Comparison of ENCODE assay signal across 10 cellular contexts in genomic region chr6:17493286-17493685, GRCh38.
A peak's percentile ranks its signal among the peaks of the same experiment; 100 is the strongest.
DNase-seq lines count a peak whose midpoint lies in the region; ATAC-seq, FAIRE-seq and TF ChIP-seq lines count a peak whose summit lies in the region.
"Had no signal": no experiment of that assay in that cellular context is flagged by ENCODE, and none has a peak within 500 bp of the region (broad histone marks: within the 10 kb centered on the region; RNA-seq: fewer than 3 reads in every experiment).

No MANE protein-coding gene starts in this region.

- POLR2A ChIA-PET in A549 (lab: Yijun Ruan, JAX) = no interaction called here

- H3K27ac ChIP-seq in A549 (peak overlapping the region; percentile 51 to 69; a peak in 5 of 6 replicates), coronary artery (peak overlapping the region; percentile 30 to 50)

- no peak overlapping the region for H3K4me2 ChIP-seq in A549

- 94% methylated on average over 2 of the region's 2 CpGs for WGBS in A549 (ENCODE audit: missing lambda C conversion rate)

- no peaks in the 10 kb centered on the region for H3K9me3 ChIP-seq in A549

- FAIRE-seq in A549 (lab: Jason Lieb, UNC) = no peak

- peak in 1 of 2 experiments; percentile 43; a peak in 2 of 6 replicates for ATAC-seq in A549

- peaks cover 10% of the 10 kb centered on the region for H3K4me1 ChIP-seq in A549

- DNase-seq in A549 (ENCODE audit: low read depth in 1 of 2, low spot score in 1 of 2) (peak in 1 of 2 experiments; percentile 11), NB4 (ENCODE audit: low read depth) (peak; percentile 9), coronary artery (ENCODE audit: low spot score) (no peak), myocyte (ENCODE audit: low read depth) (peak; percentile 81), T-helper 2 cell (no peak), SHP77 treated with DMSO at 0.1 percent for 48 hours (lab: John Stamatoyannopoulos, UW) (no peak), GM19240 (ENCODE audit: insufficient read length, low spot score) (no peak), SK-N-DZ (ENCODE audit: low spot score) (no peak)
- DNase-seq: activated effector memory CD4-positive, alpha-beta T cell treated with Interleukin-2 at 50 U/mL for 16 hours; AML-193 had no signal

- TF ChIP-seq EP300 in A549 (IDR thresholded peaks at IDR 0.05) = no peak

- TF ChIP-seq RAD21 in A549 (conservative IDR thresholded peaks at IDR 0.05 in 1 of 2, IDR thresholded peaks at IDR 0.05 in 1 of 2) = no peak

- TF ChIP-seq POLR2A in A549 (IDR thresholded peaks at IDR 0.05; ENCODE audit: low read length) (no peak), NB4 (IDR thresholded peaks at IDR 0.05; ENCODE audit: extremely low read depth, insufficient read length) (no peak)

- CTCF ChIA-PET in A549 (lab: Yijun Ruan, JAX) = no interaction called here

- TF ChIP-seq CTCF in A549 (IDR thresholded peaks at IDR 0.05) = no peak
- TF ChIP-seq CTCF in NB4 (IDR thresholded peaks at IDR 0.05; ENCODE audit: low read depth, low read length) = no peak
- no peak for TF ChIP-seq CTCF in coronary artery (IDR thresholded peaks at IDR 0.05)

- no peak overlapping the region for H3K4me3 ChIP-seq in A549
- no peak overlapping the region for H3K4me3 ChIP-seq in NB4 (ENCODE audit: low read depth, low read length)
- no peak overlapping the region for H3K4me3 ChIP-seq in coronary artery

TF ChIP-seq in A549, 52 proteins besides CTCF, POLR2A, EP300 and RAD21:
- TF ChIP-seq MAZ (IDR thresholded peaks at IDR 0.05; ENCODE audit: borderline replicate concordance, low read depth, low read length) (no peak), NFE2L2 (conservative IDR thresholded peaks at IDR 0.05; ENCODE audit: low read length) (peak; percentile 37; the same call in 1 of the 2 replicates), MAFK (IDR thresholded peaks at IDR 0.05; ENCODE audit: partially characterized antibody) (peak; percentile 58)

Comparison
In these comparisons a context has a peak if more than half of its experiments do, and no peak if none do; other contexts are left out.
1. DNase-seq: peak in NB4 (single experiment) and myocyte (single experiment); none in coronary artery (single experiment), T-helper 2 cell (0 of 5), SHP77 treated with DMSO at 0.1 percent for 48 hours (single experiment), GM19240 (single experiment) and SK-N-DZ (single experiment).